In the genomic region with DNA sequence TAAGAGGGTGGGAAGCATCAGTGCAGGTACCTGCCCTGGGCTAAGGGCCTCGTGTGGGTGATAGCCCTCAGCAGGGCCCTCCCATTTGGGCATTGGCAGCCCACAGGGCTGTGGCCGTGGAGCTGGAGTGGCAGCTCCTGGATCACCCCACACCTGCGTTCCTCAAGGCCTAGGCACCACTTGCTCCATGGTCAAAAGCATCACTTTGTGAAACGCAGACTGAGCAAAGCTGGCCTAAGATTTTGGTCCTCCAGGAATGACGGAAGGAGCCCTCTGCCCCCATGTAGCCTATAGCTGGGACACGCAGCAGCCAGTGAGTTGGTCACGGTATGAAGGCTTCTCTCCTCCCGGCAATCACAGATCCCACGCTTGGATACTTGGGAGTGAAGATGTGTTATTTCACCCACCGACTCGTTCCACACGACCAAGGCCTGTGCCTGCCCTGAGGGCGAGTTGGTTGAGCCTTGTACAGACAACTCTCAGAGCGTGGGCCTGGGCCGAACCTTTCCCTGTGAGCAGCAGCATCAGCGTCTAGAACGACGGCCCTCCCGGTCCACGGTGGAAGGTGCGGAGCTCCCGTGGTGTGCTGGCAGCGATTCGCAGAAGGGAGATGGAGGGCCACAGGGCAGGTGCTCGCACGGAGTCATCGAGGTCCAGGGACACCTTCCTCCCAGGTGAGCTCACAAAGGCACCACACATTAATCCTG, we compare ENCODE assay signal across 1 cellular context.
TF ChIP-seq lines count a peak whose summit lies in the region.

No MANE protein-coding gene starts in this region.

TF ChIP-seq in H1, 55 proteins besides CTCF, POLR2A, EP300 and RAD21:
- TF ChIP-seq MAFK (IDR thresholded peaks at IDR 0.05; ENCODE audit: low read depth, low read length) (no peak), CHD1 (IDR thresholded peaks at IDR 0.05; ENCODE audit: low read depth, low read length) (no peak), SIRT6 (IDR thresholded peaks at IDR 0.05; ENCODE audit: low read length) (no peak), JUND (IDR thresholded peaks at IDR 0.05; ENCODE audit: low read length) (no peak), RXRA (IDR thresholded peaks at IDR 0.05; ENCODE audit: insufficient read depth, low read depth, low read length) (no peak), ZNF274 (IDR thresholded peaks at IDR 0.05; ENCODE audit: borderline replicate concordance, extremely low read depth, low read length) (no peak), PHF8 (conservative IDR thresholded peaks at IDR 0.05; ENCODE audit: low read depth, low read length) (no peak), TAF7 (optimal IDR thresholded peaks at IDR 0.05; ENCODE audit: borderline replicate concordance, low read depth, low read length) (no peak), BCL11A (IDR thresholded peaks at IDR 0.05; ENCODE audit: low read depth in 2 of 2, low read length in 2 of 2) (no peak)
- TF ChIP-seq, protein P1, sequence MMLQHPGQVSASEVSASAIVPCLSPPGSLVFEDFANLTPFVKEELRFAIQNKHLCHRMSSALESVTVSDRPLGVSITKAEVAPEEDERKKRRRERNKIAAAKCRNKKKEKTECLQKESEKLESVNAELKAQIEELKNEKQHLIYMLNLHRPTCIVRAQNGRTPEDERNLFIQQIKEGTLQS (IDR thresholded peaks at IDR 0.05; ENCODE audit: insufficient read depth, low read depth, low read length) = no peak
